ENCODE assay signal across 10 cellular contexts in the genomic region with DNA sequence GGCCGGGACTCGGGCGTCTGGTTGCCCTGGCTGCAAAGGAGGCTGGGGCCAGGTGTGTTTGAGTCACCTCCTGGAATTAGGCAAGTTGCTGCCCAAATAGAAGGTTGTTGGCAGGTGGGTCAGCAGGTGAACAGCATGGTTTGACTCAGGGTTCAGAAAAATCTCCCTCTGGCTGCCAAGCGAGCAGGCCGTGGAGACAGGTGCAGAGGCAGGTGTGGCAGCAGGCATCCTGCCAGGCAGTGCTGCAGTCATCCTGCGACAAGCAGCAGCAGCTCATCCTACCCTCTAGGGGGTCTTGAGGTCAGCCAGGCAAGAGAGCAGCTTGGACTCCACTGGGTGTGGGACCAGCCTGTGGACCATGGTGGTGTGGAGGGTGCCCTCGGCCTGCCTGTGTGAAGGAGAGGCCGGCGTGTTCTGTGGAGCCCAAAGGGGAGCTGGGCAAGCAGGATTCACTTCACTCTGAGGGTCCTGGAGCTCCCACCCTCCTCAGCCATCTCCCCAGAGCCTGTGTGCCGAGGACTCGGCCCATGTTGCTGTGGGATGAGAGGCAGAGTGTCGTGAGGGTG. TPM values are rescaled to one million over a fixed set of nuclear protein-coding genes. Genes with fewer than 3 reads are reported as not detected.
A peak's percentile ranks its signal among the peaks of the same experiment; 100 is the strongest.
DNase-seq lines count a peak whose midpoint lies in the region; ATAC-seq and TF ChIP-seq lines count a peak whose summit lies in the region.
"Had no signal": no experiment of that assay in that cellular context is flagged by ENCODE, and none has a peak within 500 bp of the region (broad histone marks: within the 10 kb centered on the region; RNA-seq: fewer than 3 reads in every experiment).

No MANE protein-coding gene starts in this region.

- CTCF ChIA-PET in activated CD8-positive, alpha-beta T cell treated with anti-CD3 and anti-CD28 coated beads, Interleukin-2, amount 10 ng/mL, durations not matched to agents 7 days and 5 days (lab: Charles Lee) = no interaction called here

- H3K79me2 ChIP-seq in osteoblast (ENCODE audit: insufficient read depth, low read length) = no peaks in the 10 kb centered on the region

- POLR2A ChIA-PET in activated CD8-positive, alpha-beta T cell treated with anti-CD3 and anti-CD28 coated beads, Interleukin-2, amount 10 ng/mL, durations not matched to agents 7 days and 5 days (lab: Charles Lee) = no interaction called here

- no peak overlapping the region for H3K4me2 ChIP-seq in osteoblast (ENCODE audit: insufficient read depth, low read length)

- H3K27ac Mint-ChIP-seq in activated CD8-positive, alpha-beta T cell treated with anti-CD3 and anti-CD28 coated beads, Interleukin-2, amount 10 ng/mL, durations not matched to agents 7 days and 5 days = no peak overlapping the region

- no peaks in the 10 kb centered on the region for H3K4me1 Mint-ChIP-seq in activated CD8-positive, alpha-beta T cell treated with anti-CD3 and anti-CD28 coated beads, Interleukin-2, amount 10 ng/mL, durations not matched to agents 7 days and 5 days (ENCODE audit: low read depth)

- H3K27ac ChIP-seq in osteoblast (ENCODE audit: low read depth, low read length) = no peak overlapping the region
- H3K27ac ChIP-seq: 22Rv1 had no signal

- H2AFZ ChIP-seq in osteoblast (ENCODE audit: low read length) = no peak overlapping the region

- H3K36me3 ChIP-seq in osteoblast (ENCODE audit: insufficient read depth, low read length) = no peaks in the 10 kb centered on the region

- no peaks in the 10 kb centered on the region for H3K27me3 ChIP-seq in osteoblast (ENCODE audit: insufficient read depth, low read length)

- no peaks in the 10 kb centered on the region for H3K4me1 ChIP-seq in osteoblast (ENCODE audit: insufficient read depth, low read length)

- DNase-seq in DMS 273 (lab: John Stamatoyannopoulos, UW; ENCODE audit: unreplicated experiment) (peak; percentile 32), DMS 273 treated with DMSO at 0.1 percent for 48 hours (lab: John Stamatoyannopoulos, UW) (no peak), NCI-H1417 (lab: John Stamatoyannopoulos, UW) (peak; percentile 50 to 80 (median 73)), osteoblast (ENCODE audit: insufficient read length, low spot score, missing footprints) (peak; percentile 71), HT-29 (ENCODE audit: low spot score) (no peak), GM13976 (ENCODE audit: low spot score) (no peak)
- peak; percentile 45 for DNase-seq in activated CD8-positive, alpha-beta memory T cell treated with anti-CD3 and anti-CD28 coated beads, Interleukin-2, amount 50 U/mL, for 48 hours
- DNase-seq in activated CD8-positive, alpha-beta T cell treated with anti-CD3 and anti-CD28 coated beads, Interleukin-2, amount 10 ng/mL, durations not matched to agents 7 days and 5 days = no peak

- H3K4me3 ChIP-seq in osteoblast (ENCODE audit: insufficient read depth, low read length) = no peak overlapping the region

- no peaks in the 10 kb centered on the region for H3K27me3 Mint-ChIP-seq in activated CD8-positive, alpha-beta T cell treated with anti-CD3 and anti-CD28 coated beads, Interleukin-2, amount 10 ng/mL, durations not matched to agents 7 days and 5 days (ENCODE audit: low read depth)

- no peak for ATAC-seq in activated CD8-positive, alpha-beta T cell treated with anti-CD3 and anti-CD28 coated beads, Interleukin-2, amount 10 ng/mL, durations not matched to agents 7 days and 5 days

- no peak overlapping the region for H3K4me3 Mint-ChIP-seq in activated CD8-positive, alpha-beta T cell treated with anti-CD3 and anti-CD28 coated beads, Interleukin-2, amount 10 ng/mL, durations not matched to agents 7 days and 5 days

- TF ChIP-seq CTCF in osteoblast (IDR thresholded peaks at IDR 0.05; ENCODE audit: extremely low read depth, low read depth, low read length) (no peak), GM13976 (IDR thresholded peaks at IDR 0.05; ENCODE audit: borderline replicate concordance, control extremely low read depth, extremely low read depth, insufficient read depth, missing control alignments) (no peak)

- no peaks in the 10 kb centered on the region for H3K9me3 Mint-ChIP-seq in activated CD8-positive, alpha-beta T cell treated with anti-CD3 and anti-CD28 coated beads, Interleukin-2, amount 10 ng/mL, durations not matched to agents 7 days and 5 days (ENCODE audit: insufficient read depth)

- no peaks in the 10 kb centered on the region for H3K9me3 ChIP-seq in osteoblast (ENCODE audit: low read depth, low read length)

- no peaks in the 10 kb centered on the region for H3K36me3 Mint-ChIP-seq in activated CD8-positive, alpha-beta T cell treated with anti-CD3 and anti-CD28 coated beads, Interleukin-2, amount 10 ng/mL, durations not matched to agents 7 days and 5 days (ENCODE audit: low read depth)

- in situ Hi-C loops in GM13976 (cut with MboI; ENCODE audit: low sequenced_read_pairs, unreplicated experiment) = no loop called here

- H4K20me1 ChIP-seq in osteoblast (ENCODE audit: insufficient read depth, low read length) = no peaks in the 10 kb centered on the region

RNA-seq across cellular contexts. Expression of a gene that starts 8.2 kb away (rescaled TPM):
- total RNA-seq in osteoblast = 0.59 and 0.72 TPM in 2 replicates
- 1 to 10 TPM in 1 of 2 experiments, under 1 TPM in 1; 0.83 to 1.0 TPM for total RNA-seq in activated CD8-positive, alpha-beta T cell treated with anti-CD3 and anti-CD28 coated beads, Interleukin-2, amount 10 ng/mL, durations not matched to agents 7 days and 5 days
- 0.41 and 0.44 TPM in 2 replicates for total RNA-seq in HT-29 (2014; rRNA removed; shearing (Covaris generic))
- total RNA-seq: HT1080 had no signal

RNA-seq across cellular contexts. Expression of a gene that starts 35.6 kb away (rescaled TPM):
- 19.2 and 61.2 TPM in 2 replicates for total RNA-seq in osteoblast
- total RNA-seq in activated CD8-positive, alpha-beta T cell treated with anti-CD3 and anti-CD28 coated beads, Interleukin-2, amount 10 ng/mL, durations not matched to agents 7 days and 5 days = 1 to 10 TPM; 4.7 to 8.3 TPM
- 7.1 and 7.6 TPM in 2 replicates for total RNA-seq in HT-29 (2014; rRNA removed; shearing (Covaris generic))

Comparison
In these comparisons a context has a peak if more than half of its experiments do, and no peak if none do; other contexts are left out.
1. DNase-seq: peak in DMS 273 (single experiment), NCI-H1417 (3 of 3), activated CD8-positive, alpha-beta memory T cell treated with anti-CD3 and anti-CD28 coated beads, Interleukin-2, amount 50 U/mL, for 48 hours (single experiment) and osteoblast (single experiment); none in DMS 273 treated with DMSO at 0.1 percent for 48 hours (single experiment), activated CD8-positive, alpha-beta T cell treated with anti-CD3 and anti-CD28 coated beads, Interleukin-2, amount 10 ng/mL, durations not matched to agents 7 days and 5 days (single experiment), HT-29 (single experiment) and GM13976 (single experiment).